In the genomic region with DNA sequence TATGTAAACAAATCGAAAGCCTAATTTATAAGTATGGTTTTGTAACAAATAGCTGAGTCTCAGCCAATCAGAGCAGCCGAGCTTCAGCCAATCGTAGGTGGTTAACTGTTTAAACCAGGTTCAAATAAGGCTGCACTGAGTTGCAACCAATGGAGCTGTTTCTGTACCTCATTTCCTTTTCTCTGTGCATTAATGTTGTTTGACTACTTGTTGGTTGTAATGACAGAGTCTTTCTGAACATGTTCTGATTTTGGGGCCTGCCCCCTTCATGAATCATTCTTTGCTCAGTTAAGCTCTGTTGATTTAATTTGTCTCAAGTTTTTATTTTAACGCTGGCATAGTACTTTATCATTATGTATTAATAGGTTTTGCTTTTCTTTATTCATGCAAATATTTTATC, we compare ENCODE assay signal across 22 cellular contexts.
"Had no signal": no experiment of that assay in that cellular context is flagged by ENCODE, and none has a peak within 500 bp of the region (broad histone marks: within the 10 kb centered on the region; RNA-seq: fewer than 3 reads in every experiment).

No MANE protein-coding gene starts in this region.

- H3K36me3 Mint-ChIP-seq: natural killer cell treated with Interleukin-12 subunit alpha and Interleukin-12 subunit beta and Interleukin-15 and Interleukin-18, amount 100 ng/mL, for 72 hours had no signal

- DNase-seq: cortex of kidney; dorsolateral prefrontal cortex; effector CD8-positive, alpha-beta T cell; foreskin melanocyte; kidney; left cardiac atrium; left ventricle myocardium inferior; mesenchymal stem cell; midbrain; occipital lobe; psoas muscle; spleen; stimulated activated CD4-positive, alpha-beta T cell treated with anti-CD3 and anti-CD28 coated beads, Interleukin-15, amount 100 ng/mL, for 24 hours; stimulated activated CD4-positive, alpha-beta T cell treated with anti-CD3 and anti-CD28 coated beads, Interleukin-2, amount 100 ng/mL, for 24 hours; stimulated activated CD4-positive, alpha-beta T cell treated with anti-CD3 and anti-CD28 coated beads, Interleukin-4, amount 100 ng/mL, for 4 hours; stimulated activated naive CD4-positive, alpha-beta T cell treated with Interleukin-2 at 50 U/mL for 16 hours; trophoblast cell had no signal

- H3K4me3 ChIP-seq: dorsolateral prefrontal cortex, hepatocyte, left ventricle myocardium inferior, lung, psoas muscle, spleen had no signal

- H3K27ac Mint-ChIP-seq: natural killer cell treated with Interleukin-12 subunit alpha and Interleukin-12 subunit beta and Interleukin-15 and Interleukin-18, amount 100 ng/mL, for 72 hours had no signal

- H3K27me3 ChIP-seq: dorsolateral prefrontal cortex, hepatocyte, spleen had no signal

- H3K4me1 ChIP-seq: parathyroid adenoma had no signal

- ATAC-seq: left cardiac atrium; natural killer cell treated with Interleukin-12 subunit alpha and Interleukin-12 subunit beta and Interleukin-15 and Interleukin-18, amount 100 ng/mL, for 72 hours; psoas muscle; sciatic nerve had no signal

- H3K27ac ChIP-seq: dorsolateral prefrontal cortex, hepatocyte, parathyroid adenoma, psoas muscle, spleen had no signal

- H3K9me3 Mint-ChIP-seq: natural killer cell treated with Interleukin-12 subunit alpha and Interleukin-12 subunit beta and Interleukin-15 and Interleukin-18, amount 100 ng/mL, for 72 hours had no signal

- H3K9me3 ChIP-seq: left ventricle myocardium inferior, psoas muscle, spleen had no signal

- H3K36me3 ChIP-seq: left ventricle myocardium inferior, spleen had no signal

- H3K4me3 Mint-ChIP-seq: natural killer cell treated with Interleukin-12 subunit alpha and Interleukin-12 subunit beta and Interleukin-15 and Interleukin-18, amount 100 ng/mL, for 72 hours had no signal
